ENCODE assay signal across 11 cellular contexts in the genomic region with DNA sequence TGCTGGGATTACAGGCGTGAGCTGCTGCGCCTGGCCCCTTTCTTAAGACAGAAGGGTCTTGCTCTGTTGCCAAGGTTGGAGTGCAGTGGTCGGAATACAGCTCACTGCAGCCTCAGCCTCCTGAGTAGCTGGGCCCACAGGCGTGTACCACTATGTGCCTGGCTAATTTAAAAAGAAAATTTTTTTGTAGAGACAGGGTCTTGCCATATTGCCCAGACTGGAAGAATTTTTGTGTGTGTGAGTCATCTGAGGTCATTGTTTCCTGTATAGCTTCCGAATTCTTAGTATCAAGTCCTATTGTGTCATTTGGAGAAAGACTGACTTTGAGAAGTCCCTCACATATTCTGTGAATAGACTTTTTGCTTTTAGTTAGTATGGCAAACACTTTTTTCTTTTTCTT. TPM values are rescaled to one million over a fixed set of nuclear protein-coding genes. Genes with fewer than 3 reads are reported as not detected.
DNase-seq lines count a peak whose midpoint lies in the region; ATAC-seq and TF ChIP-seq lines count a peak whose summit lies in the region.
"Had no signal": no experiment of that assay in that cellular context is flagged by ENCODE, and none has a peak within 500 bp of the region (broad histone marks: within the 10 kb centered on the region; RNA-seq: fewer than 3 reads in every experiment).

No MANE protein-coding gene starts in this region.

- no peak for TF ChIP-seq POLR2A in lower leg skin (IDR thresholded peaks at IDR 0.05)

- 76 to 88% methylated on average over 5 of the region's 5 CpGs for WGBS in lower leg skin, 2 donors

- peaks cover 46% of the 10 kb centered on the region for H3K36me3 Mint-ChIP-seq in activated CD8-positive, alpha-beta T cell treated with anti-CD3 and anti-CD28 coated beads, Interleukin-2, amount 10 ng/mL, durations not matched to agents 7 days and 5 days (ENCODE audit: low read depth)

- no peak for TF ChIP-seq CTCF in lower leg skin (IDR thresholded peaks at IDR 0.05)

- POLR2A ChIA-PET in activated CD8-positive, alpha-beta T cell treated with anti-CD3 and anti-CD28 coated beads, Interleukin-2, amount 10 ng/mL, durations not matched to agents 7 days and 5 days (lab: Charles Lee): interaction anchor here (0.5 to 1.4 kb wide), 3 partner anchors 15 to 132 kb away, joined by 3 to 6 read pairs (median 3); a partner anchor contains a TSS

- peak; percentile 50 to 62 for DNase-seq in AML-193 (lab: John Stamatoyannopoulos, UW)
- peak; percentile 50 for DNase-seq in KBM-7
- DNase-seq in activated CD8-positive, alpha-beta T cell treated with anti-CD3 and anti-CD28 coated beads, Interleukin-2, amount 10 ng/mL, durations not matched to agents 7 days and 5 days: peak; percentile 31
- DNase-seq in iris pigment epithelial cell (ENCODE audit: low read depth): peak; percentile 72
- no peak for DNase-seq in lower leg skin (ENCODE audit: low spot score in 2 of 2)
- no peak for DNase-seq in central memory CD4-positive, alpha-beta T cell
- DNase-seq in activated gamma-delta T cell (lab: John Stamatoyannopoulos, UW): no peak
- DNase-seq: DMS153, NCI-H1417 had no signal

- intact Hi-C loops in lower leg skin (cut with DNase I; ENCODE audit: low total_unique reads): no loop called here

- no peaks in the 10 kb centered on the region for H3K27me3 Mint-ChIP-seq in activated CD8-positive, alpha-beta T cell treated with anti-CD3 and anti-CD28 coated beads, Interleukin-2, amount 10 ng/mL, durations not matched to agents 7 days and 5 days (ENCODE audit: low read depth)

- peaks cover 69% of the 10 kb centered on the region for H3K4me1 Mint-ChIP-seq in activated CD8-positive, alpha-beta T cell treated with anti-CD3 and anti-CD28 coated beads, Interleukin-2, amount 10 ng/mL, durations not matched to agents 7 days and 5 days (ENCODE audit: low read depth)

- peak overlapping the region; percentile 82 for H3K27ac Mint-ChIP-seq in activated CD8-positive, alpha-beta T cell treated with anti-CD3 and anti-CD28 coated beads, Interleukin-2, amount 10 ng/mL, durations not matched to agents 7 days and 5 days

- no peak overlapping the region for H3K4me3 ChIP-seq in lower leg skin (ENCODE audit: low read depth, poor library complexity, severe bottlenecking)

- H3K9me3 Mint-ChIP-seq in activated CD8-positive, alpha-beta T cell treated with anti-CD3 and anti-CD28 coated beads, Interleukin-2, amount 10 ng/mL, durations not matched to agents 7 days and 5 days (ENCODE audit: insufficient read depth): no peaks in the 10 kb centered on the region
- H3K9me3 Mint-ChIP-seq: brain had no signal

- peak; percentile 2 for ATAC-seq in activated CD8-positive, alpha-beta T cell treated with anti-CD3 and anti-CD28 coated beads, Interleukin-2, amount 10 ng/mL, durations not matched to agents 7 days and 5 days
- no peak for ATAC-seq in GM21619 (IDR thresholded peaks at IDR 0.05; ENCODE audit: unreplicated experiment)

- in situ Hi-C loops in KBM-7 (cut with MboI; ENCODE audit: low pct_unique_long_range_greater_than_20kb, low sequenced_read_pairs): no loop called here

- CTCF ChIA-PET in activated CD8-positive, alpha-beta T cell treated with anti-CD3 and anti-CD28 coated beads, Interleukin-2, amount 10 ng/mL, durations not matched to agents 7 days and 5 days (lab: Charles Lee): interaction anchor here (0.8 kb wide), 1 partner anchor 68 kb away, joined by 3 read pairs; no protein-coding TSS in a partner anchor

- H3K4me3 Mint-ChIP-seq in activated CD8-positive, alpha-beta T cell treated with anti-CD3 and anti-CD28 coated beads, Interleukin-2, amount 10 ng/mL, durations not matched to agents 7 days and 5 days: peak overlapping the region; percentile 61

RNA-seq across cellular contexts. Expression of a gene that starts 4.7 kb away (rescaled TPM):
- 100 to 1,000 TPM; 171 to 176 TPM for total RNA-seq in activated CD8-positive, alpha-beta T cell treated with anti-CD3 and anti-CD28 coated beads, Interleukin-2, amount 10 ng/mL, durations not matched to agents 7 days and 5 days
- total RNA-seq in lower leg skin: 10 to 100 TPM; 37.8 to 54.0 (median 48.5) TPM

RNA-seq across cellular contexts. Expression of a gene that starts 19.4 kb away (rescaled TPM):
- 10 to 100 TPM; 19.7 to 23.4 TPM for total RNA-seq in activated CD8-positive, alpha-beta T cell treated with anti-CD3 and anti-CD28 coated beads, Interleukin-2, amount 10 ng/mL, durations not matched to agents 7 days and 5 days
- 10 to 100 TPM; 40.1 to 68.3 (median 58.1) TPM for total RNA-seq in lower leg skin

Comparison
In these comparisons a context has a peak if more than half of its experiments do, and no peak if none do; other contexts are left out.
1. DNase-seq: peak in AML-193 (2 of 2), KBM-7 (single experiment), activated CD8-positive, alpha-beta T cell treated with anti-CD3 and anti-CD28 coated beads, Interleukin-2, amount 10 ng/mL, durations not matched to agents 7 days and 5 days (single experiment) and iris pigment epithelial cell (single experiment); none in lower leg skin (0 of 2), central memory CD4-positive, alpha-beta T cell (single experiment) and activated gamma-delta T cell (single experiment).